ENCODE assay signal across 18 cellular contexts in the genomic region with DNA sequence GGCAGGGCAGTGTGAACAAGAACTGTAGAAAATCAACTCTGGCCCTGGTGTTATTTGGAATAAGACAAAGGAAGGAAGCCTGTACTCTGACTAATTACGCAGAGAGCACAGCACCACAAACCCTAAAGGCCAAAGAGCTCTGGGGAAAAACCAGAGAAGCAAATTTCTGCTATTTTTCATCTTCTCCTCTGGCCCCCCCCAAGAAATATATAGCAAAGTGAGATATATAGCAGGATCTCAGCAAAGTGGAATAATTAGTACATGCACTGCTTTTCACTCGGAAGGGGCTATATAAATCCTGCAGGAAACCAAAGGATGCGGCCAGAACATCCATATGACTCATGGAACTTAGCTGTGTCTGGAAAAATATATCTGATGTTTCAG.
DNase-seq lines count a peak whose midpoint lies in the region; ATAC-seq and TF ChIP-seq lines count a peak whose summit lies in the region.
"Had no signal": no experiment of that assay in that cellular context is flagged by ENCODE, and none has a peak within 500 bp of the region (broad histone marks: within the 10 kb centered on the region; RNA-seq: fewer than 3 reads in every experiment).

No MANE protein-coding gene starts in this region.

- H3K36me3 ChIP-seq in smooth muscle cell (ENCODE audit: low read depth) (no peaks in the 10 kb centered on the region), tibial nerve (no peaks in the 10 kb centered on the region)
- H3K36me3 ChIP-seq: cardiac muscle cell had no signal

- H3K4me2 ChIP-seq in smooth muscle cell = peak overlapping the region; percentile 67

- no peaks in the 10 kb centered on the region for H3K79me2 ChIP-seq in smooth muscle cell (ENCODE audit: low read depth)

- H3K27ac ChIP-seq in smooth muscle cell (ENCODE audit: low read depth) (peak overlapping the region; percentile 76), tibial nerve (peak overlapping the region in 2 of 4 donors; percentile 42 to 56)
- H3K27ac ChIP-seq: cardiac muscle cell, SK-N-MC, testis, VCaP had no signal

- H3K4me1 ChIP-seq in smooth muscle cell (ENCODE audit: low read depth) (peaks cover 3% of the 10 kb centered on the region), tibial nerve (peaks cover 0 to 16% (median 0%) of the 10 kb centered on the region in 4 donors)
- H3K4me1 ChIP-seq: testis had no signal

- H3K9me3 ChIP-seq in smooth muscle cell (replicated peaks; ENCODE audit: low read depth) = no peaks in the 10 kb centered on the region
- no peaks in the 10 kb centered on the region for H3K9me3 ChIP-seq in tibial nerve
- H3K9me3 ChIP-seq: testis had no signal

- no peaks in the 10 kb centered on the region for H4K20me1 ChIP-seq in smooth muscle cell (ENCODE audit: low read depth)

- 33% methylated on average over 3 of the region's 3 CpGs for WGBS in smooth muscle cell (ENCODE audit: low lambda C conversion rate)
- WGBS in tibial nerve, 2 donors = 43 to 54% methylated on average over 3 of the region's 3 CpGs

- H3F3A ChIP-seq in smooth muscle cell (ENCODE audit: low read depth) = peaks cover 10% of the 10 kb centered on the region

- no peaks in the 10 kb centered on the region for H3K27me3 ChIP-seq in smooth muscle cell (ENCODE audit: low read depth)
- H3K27me3 ChIP-seq in tibial nerve = no peaks in the 10 kb centered on the region
- H3K27me3 ChIP-seq: cardiac muscle cell, testis had no signal

- ATAC-seq in left cardiac atrium (peak in 1 of 2 donors; percentile 40), GM18873 (IDR thresholded peaks at IDR 0.05; ENCODE audit: low FRiP score, unreplicated experiment) (no peak)

- no peak for TF ChIP-seq CTCF in astrocyte of the spinal cord (IDR thresholded peaks at IDR 0.05; ENCODE audit: low read depth, low read length)
- no peak for TF ChIP-seq CTCF in foreskin fibroblast (IDR thresholded peaks at IDR 0.05; ENCODE audit: low read depth, low read length)
- no peak for TF ChIP-seq CTCF in smooth muscle cell (IDR thresholded peaks at IDR 0.05; ENCODE audit: borderline replicate concordance, insufficient read depth, poor library complexity, severe bottlenecking)
- no peak for TF ChIP-seq CTCF in tibial nerve (IDR thresholded peaks at IDR 0.05)

- peak; percentile 36 for DNase-seq in left cardiac atrium
- DNase-seq in cardiac septum (ENCODE audit: low spot score) = no peak
- DNase-seq in astrocyte of the spinal cord (ENCODE audit: low read depth, low spot score) = peak; percentile 78
- peak; percentile 21 to 57 for DNase-seq in foreskin fibroblast
- no peak for DNase-seq in smooth muscle cell (lab: John Stamatoyannopoulos, UW; ENCODE audit: unreplicated experiment)
- DNase-seq in T1000 (lab: John Stamatoyannopoulos, UW) = no peak
- DNase-seq in tibial nerve (ENCODE audit: low spot score in 2 of 2) = no peak
- DNase-seq: ACHN; activated CD8-positive, alpha-beta memory T cell treated with anti-CD3 and anti-CD28 coated beads for 24 hours; activated effector memory CD4-positive, alpha-beta T cell treated with anti-CD3 and anti-CD28 coated beads, Interleukin-2, amount 50 U/mL, for 16 hours; naive B cell; retina; stimulated activated CD8-positive, alpha-beta memory T cell treated with anti-CD3 and anti-CD28 coated beads, Interleukin-4, amount 100 ng/mL, for 48 hours; testis had no signal

- no peak for TF ChIP-seq EP300 in tibial nerve (IDR thresholded peaks at IDR 0.05)

- in situ Hi-C loops in astrocyte of the spinal cord (cut with HindIII; ENCODE audit: low sequenced_read_pairs) = no loop called here

- H3K9ac ChIP-seq in smooth muscle cell (ENCODE audit: low read depth) = no peak overlapping the region

- no peak overlapping the region for H2AFZ ChIP-seq in smooth muscle cell (ENCODE audit: low read depth)

- intact Hi-C loops in left cardiac atrium (cut with DNase I) = no loop called here
- intact Hi-C loops in cardiac septum (cut with DNase I) = no loop called here

- TF ChIP-seq POLR2A in tibial nerve (IDR thresholded peaks at IDR 0.05) = no peak

- H3K4me3 ChIP-seq in astrocyte of the spinal cord (ENCODE audit: low read depth, low read length) = no peak overlapping the region
- no peak overlapping the region for H3K4me3 ChIP-seq in foreskin fibroblast (ENCODE audit: low read depth in 1 of 2, low read length in 2 of 2)
- no peak overlapping the region for H3K4me3 ChIP-seq in smooth muscle cell
- H3K4me3 ChIP-seq in tibial nerve = no peak overlapping the region
- H3K4me3 ChIP-seq: cardiac muscle cell, SK-N-MC, testis had no signal

Comparison
In these comparisons a context has a peak if more than half of its experiments do, and no peak if none do; other contexts are left out.
1. DNase-seq: peak in left cardiac atrium (single experiment), astrocyte of the spinal cord (single experiment) and foreskin fibroblast (2 of 2); none in cardiac septum (single experiment), smooth muscle cell (single experiment), T1000 (single experiment) and tibial nerve (0 of 2).